ENCODE assay signal across 19 cellular contexts in the genomic region with DNA sequence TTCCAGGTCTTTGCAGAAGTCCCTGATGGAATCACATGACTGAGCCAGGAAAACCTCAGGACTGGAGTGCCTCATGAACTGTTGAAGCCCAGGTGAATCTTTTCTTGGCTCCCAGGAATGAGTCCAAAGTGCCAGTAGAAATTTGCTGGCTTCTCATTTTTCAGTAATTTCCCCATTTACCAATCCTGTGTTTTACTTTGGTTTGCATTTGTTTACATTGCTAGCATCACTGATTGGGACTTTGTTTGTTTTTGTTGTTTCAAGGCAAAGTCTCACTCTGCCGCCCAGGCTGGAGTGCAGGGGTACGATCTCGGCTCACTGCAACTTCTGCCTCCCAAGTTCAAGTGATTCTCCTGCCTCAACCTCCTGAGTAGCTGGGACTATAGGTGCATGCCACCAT. TPM values are rescaled to one million over a fixed set of nuclear protein-coding genes. Genes with fewer than 3 reads are reported as not detected.
A peak's percentile ranks its signal among the peaks of the same experiment; 100 is the strongest.
DNase-seq lines count a peak whose midpoint lies in the region; ATAC-seq, FAIRE-seq and TF ChIP-seq lines count a peak whose summit lies in the region.
"Had no signal": no experiment of that assay in that cellular context is flagged by ENCODE, and none has a peak within 500 bp of the region (broad histone marks: within the 10 kb centered on the region; RNA-seq: fewer than 3 reads in every experiment).

No MANE protein-coding gene starts in this region.

- H3K36me3 Mint-ChIP-seq in activated T-helper 1 cell treated with anti-CD3 and anti-CD28 coated beads, Interleukin-12 subunit alpha, Interleukin-12 subunit beta, Interleukin-2, Interleukin-4 antibody, amounts not matched to agents 30 ng/mL and 10 ng/mL and 1 ng/mL, durations not matched to agents 14 hours and 24 hours and 36 hours (ENCODE audit: low read depth), result peaks cover 30% of the 10 kb centered on the region

- TF ChIP-seq POLR2A in HepG2 (IDR thresholded peaks at IDR 0.05; ENCODE audit: insufficient read depth in 1 of 2, low read depth in 2 of 2, low read length in 2 of 2), result no peak

- no peak overlapping the region for H3K27ac Mint-ChIP-seq in activated T-helper 1 cell treated with anti-CD3 and anti-CD28 coated beads, Interleukin-12 subunit alpha, Interleukin-12 subunit beta, Interleukin-2, Interleukin-4 antibody, amounts not matched to agents 30 ng/mL and 10 ng/mL and 1 ng/mL, durations not matched to agents 14 hours and 24 hours and 36 hours

- H3K27ac ChIP-seq in right atrium auricular region, result no peak overlapping the region
- H3K27ac ChIP-seq in heart right ventricle, result no peak overlapping the region
- peak overlapping the region; percentile 74 for H3K27ac ChIP-seq in HepG2 (ENCODE audit: extremely low read length, insufficient read depth, low read length)
- H3K27ac ChIP-seq: HL-60, PC-9 had no signal

- H3K4me3 Mint-ChIP-seq in activated T-helper 1 cell treated with anti-CD3 and anti-CD28 coated beads, Interleukin-12 subunit alpha, Interleukin-12 subunit beta, Interleukin-2, Interleukin-4 antibody, amounts not matched to agents 30 ng/mL and 10 ng/mL and 1 ng/mL, durations not matched to agents 14 hours and 24 hours and 36 hours, result peak overlapping the region; percentile 75

- BruUV-seq in HepG2 (replicated peaks; lab: Mats Ljungman, UMichigan), result no TSS peak

- H3K27me3 Mint-ChIP-seq in activated T-helper 1 cell treated with anti-CD3 and anti-CD28 coated beads, Interleukin-12 subunit alpha, Interleukin-12 subunit beta, Interleukin-2, Interleukin-4 antibody, amounts not matched to agents 30 ng/mL and 10 ng/mL and 1 ng/mL, durations not matched to agents 14 hours and 24 hours and 36 hours (ENCODE audit: insufficient read depth), result peaks cover 2% of the 10 kb centered on the region

- TF ChIP-seq CTCF in right atrium auricular region (IDR thresholded peaks at IDR 0.05) (no peak), heart right ventricle (IDR thresholded peaks at IDR 0.05) (no peak), HepG2 (CRISPR knock-in tag; IDR thresholded peaks at IDR 0.05) (no peak)

- no peak for FAIRE-seq in HepG2 (lab: Jason Lieb, UNC)
- FAIRE-seq: H54 had no signal

- peaks cover 9% of the 10 kb centered on the region for H3K36me3 ChIP-seq in right atrium auricular region
- peaks cover 0 to 20% (median 10%) of the 10 kb centered on the region in 9 donors for H3K36me3 ChIP-seq in heart right ventricle
- H3K36me3 ChIP-seq in HepG2 (replicated peaks in 1 of 2; ENCODE audit: control insufficient read depth in 1 of 2, insufficient read depth in 2 of 2, low read length in 2 of 2), result peaks cover 5 to 7% of the 10 kb centered on the region in 2 experiments

- peaks cover 21% of the 10 kb centered on the region for H4K20me1 ChIP-seq in HepG2 (ENCODE audit: insufficient read depth, low read length)

- TF ChIP-seq EP300 in HepG2 (IDR thresholded peaks at IDR 0.05; ENCODE audit: low read depth in 2 of 2, low read length in 2 of 2) (0 out of 4 replicates have a peak, but pooled peaks of 1 of the 2 experiments have one; percentile 23), HepG2 (CRISPR knock-in tag; IDR thresholded peaks at IDR 0.05; ENCODE audit: borderline replicate concordance) (no peak)

- POLR2A ChIA-PET in HepG2 (lab: Yijun Ruan, JAX), result interaction anchor here (0.9 kb wide), 1 partner anchor 21 kb away, joined by 3 read pairs; no protein-coding TSS in a partner anchor

- no peaks in the 10 kb centered on the region for H3K27me3 ChIP-seq in right atrium auricular region
- H3K27me3 ChIP-seq in heart right ventricle, result no peaks in the 10 kb centered on the region
- no peaks in the 10 kb centered on the region; a peak in 1 of 5 replicates for H3K27me3 ChIP-seq in HepG2 (ENCODE audit: control insufficient read depth in 1 of 2, insufficient read depth in 2 of 2, low read length in 2 of 2)

- ATAC-seq in heart right ventricle (no peak), HepG2 (peak; percentile 14; the same call in 2 of the 3 replicates)

- WGBS in heart right ventricle, 2 donors, result 93 to 94% methylated on average over 3 of the region's 3 CpGs
- 6% methylated on average over 3 of the region's 3 CpGs for WGBS in HepG2 (ENCODE audit: low lambda C conversion rate)

- H3K4me2 ChIP-seq in HepG2 (ENCODE audit: low read depth, low read length), result peak overlapping the region; percentile 100

- peaks cover 32% of the 10 kb centered on the region for H3K9me3 Mint-ChIP-seq in activated T-helper 1 cell treated with anti-CD3 and anti-CD28 coated beads, Interleukin-12 subunit alpha, Interleukin-12 subunit beta, Interleukin-2, Interleukin-4 antibody, amounts not matched to agents 30 ng/mL and 10 ng/mL and 1 ng/mL, durations not matched to agents 14 hours and 24 hours and 36 hours

- H3K4me1 ChIP-seq in right atrium auricular region (peaks cover 0 to 19% of the 10 kb centered on the region in 2 donors), heart right ventricle (peaks cover 5 to 35% (median 31%) of the 10 kb centered on the region in 9 donors), HepG2 (ENCODE audit: insufficient read depth, low read length) (peaks cover 56% of the 10 kb centered on the region)

- in situ Hi-C loops in HepG2 (cut with HindIII; ENCODE audit: extremely low pct_ligation_motif_present, low pct_unique_long_range_greater_than_20kb), result no loop called here

- no peaks in the 10 kb centered on the region for H3K9me3 ChIP-seq in right atrium auricular region
- peaks cover 0 to 9% (median 0%) of the 10 kb centered on the region in 11 donors for H3K9me3 ChIP-seq in heart right ventricle
- H3K9me3 ChIP-seq in HepG2 (ENCODE audit: low read length), result no peaks in the 10 kb centered on the region

- H3K4me3 ChIP-seq in right atrium auricular region (no peak overlapping the region), heart right ventricle (no peak overlapping the region), HepG2 (replicated peaks in 1 of 3; ENCODE audit: insufficient read depth in 1 of 3, low read depth in 2 of 3, low read length in 3 of 3) (no peak overlapping the region; a peak in 1 of 6 replicates)

- H2AFZ ChIP-seq in HepG2 (ENCODE audit: low read length), result no peak overlapping the region

- CTCF ChIA-PET in HepG2 (lab: Yijun Ruan, JAX; ENCODE audit: low intra/inter-chr PET ratio, low total read pairs), result no interaction called here

- DNase-seq in right atrium auricular region (ENCODE audit: low spot score) (peak; percentile 5), heart right ventricle (no peak), HepG2 (ENCODE audit: low spot score) (peak; percentile 26), islet precursor cell (no peak), NCI-H187 treated with DMSO at 0.1 percent for 48 hours (lab: John Stamatoyannopoulos, UW) (no peak), NCI-H146 (lab: John Stamatoyannopoulos, UW) (no peak)
- no peak for DNase-seq in activated T-helper 1 cell treated with anti-CD3 and anti-CD28 coated beads, Interleukin-12 subunit alpha, Interleukin-12 subunit beta, Interleukin-2, Interleukin-4 antibody, amounts not matched to agents 30 ng/mL and 10 ng/mL and 1 ng/mL, durations not matched to agents 14 hours and 24 hours and 36 hours (ENCODE audit: low spot score)
- DNase-seq: COR-L47, DMS153, KBM-7, NCI-H1092, NCI-H1694, NCI-H446, PC-9 had no signal

- TF ChIP-seq RAD21 in HepG2 (CRISPR knock-in tag; IDR thresholded peaks at IDR 0.05), result no peak

- intact Hi-C loops in heart right ventricle (cut with DNase I) (loop anchor here in 1 of 10 donors (5.0 kb wide), 1 partner anchor 71 kb away; a partner anchor contains a TSS), HepG2 (cut with micrococcal nuclease; ENCODE audit: unreplicated experiment) (loop anchor here (10.0 kb wide), 1 partner anchor 114 kb away; a partner anchor contains a TSS)
- intact Hi-C loops in activated T-helper 1 cell treated with anti-CD3 and anti-CD28 coated beads, Interleukin-12 subunit alpha, Interleukin-12 subunit beta, Interleukin-2, Interleukin-4 antibody, amounts not matched to agents 30 ng/mL and 10 ng/mL and 1 ng/mL, durations not matched to agents 14 hours and 24 hours and 36 hours (cut with micrococcal nuclease), result loop anchor here (5.0 kb wide), 1 partner anchor 474 kb away; a partner anchor contains a TSS

- peaks cover 26% of the 10 kb centered on the region for H3K4me1 Mint-ChIP-seq in activated T-helper 1 cell treated with anti-CD3 and anti-CD28 coated beads, Interleukin-12 subunit alpha, Interleukin-12 subunit beta, Interleukin-2, Interleukin-4 antibody, amounts not matched to agents 30 ng/mL and 10 ng/mL and 1 ng/mL, durations not matched to agents 14 hours and 24 hours and 36 hours (ENCODE audit: low read depth)

- H3K9ac ChIP-seq in HepG2 (ENCODE audit: insufficient read depth, low read depth, low read length), result no peak overlapping the region

- H3K79me2 ChIP-seq in HepG2 (ENCODE audit: insufficient read depth, low read length), result peaks cover 35% of the 10 kb centered on the region

RNA-seq across cellular contexts. Expression of a gene that starts 1.6 kb away (rescaled TPM):
- total RNA-seq in right atrium auricular region (10 to 100 TPM; 13.9 to 14.2 TPM), heart right ventricle (10 to 100 TPM; 13.5 to 18.0 (median 16.3) TPM), HepG2 (2016; rRNA removed; fragmentation: Illumina TruSeq; extraction: Trizol) (22.8 and 28.1 TPM in 2 replicates)
- polyA plus RNA-seq in heart right ventricle (1 to 10 TPM; 7.2 to 7.7 TPM), HepG2 (2011; rRNA removed) (17.5 and 21.4 TPM in 2 replicates)
- 19.7 and 20.9 TPM in 2 replicates for total RNA-seq in activated T-helper 1 cell treated with anti-CD3 and anti-CD28 coated beads, Interleukin-12 subunit alpha, Interleukin-12 subunit beta, Interleukin-2, Interleukin-4 antibody, amounts not matched to agents 30 ng/mL and 10 ng/mL and 1 ng/mL, durations not matched to agents 14 hours and 24 hours and 36 hours
- total RNA-seq in HepG2 (2016; cell fraction: cytosol; rRNA removed; fragmentation: Illumina TruSeq; extraction: Trizol; ENCODE audit: low read depth), result 1.8 and 2.6 TPM in 2 replicates
- 23.1 and 28.1 TPM in 2 replicates for total RNA-seq in HepG2 (2016; cell fraction: insoluble cytoplasmic fraction; rRNA removed; fragmentation: Illumina TruSeq; extraction: Trizol)
- total RNA-seq in HepG2 (2016; cell fraction: membrane; rRNA removed; fragmentation: Illumina TruSeq; extraction: Trizol), result 6.7 and 10.6 TPM in 2 replicates
- total RNA-seq in HepG2 (2016; cell fraction: nucleus; rRNA removed; fragmentation: Illumina TruSeq; extraction: Trizol), result 30.8 and 32.0 TPM in 2 replicates
- polyA plus RNA-seq in HepG2 (2011; cell fraction: cytosol; rRNA removed), result 4.1 and 6.3 TPM in 2 replicates
- 39.3 and 40.0 TPM in 2 replicates for polyA plus RNA-seq in HepG2 (2011; cell fraction: nucleus; rRNA removed)
- polyA plus RNA-seq in HepG2 (2012), result 14.5 and 19.0 TPM in 2 replicates
- polyA plus RNA-seq in HepG2 (2016; cell fraction: cytosol; fragmentation: Illumina TruSeq; extraction: Trizol; ENCODE audit: low read depth), result 1.7 and 2.4 TPM in 2 replicates
- 15.6 and 17.8 TPM in 2 replicates for polyA plus RNA-seq in HepG2 (2016; cell fraction: insoluble cytoplasmic fraction; fragmentation: Illumina TruSeq; extraction: Trizol; ENCODE audit: low read depth)
- polyA plus RNA-seq in HepG2 (2016; cell fraction: membrane; fragmentation: Illumina TruSeq; extraction: Trizol; ENCODE audit: low read depth), result 3.9 and 5.4 TPM in 2 replicates
- 42.6 and 43.6 TPM in 2 replicates for polyA plus RNA-seq in HepG2 (2016; cell fraction: nucleus; fragmentation: Illumina TruSeq; extraction: Trizol; ENCODE audit: insufficient read depth, low read depth)
- 7.6 and 11.4 TPM in 2 replicates for polyA minus RNA-seq in HepG2 (2011; rRNA and poly(A)+ RNA removed; ENCODE audit: low replicate concordance)
- polyA minus RNA-seq in HepG2 (2011; cell fraction: cytosol; rRNA and poly(A)+ RNA removed), result 15.6 and 16.9 TPM in 2 replicates
- polyA minus RNA-seq in HepG2 (2011; cell fraction: nucleus; rRNA and poly(A)+ RNA removed), result 38.9 and 50.5 TPM in 2 replicates

RNA-seq across cellular contexts. Expression of a gene that starts 45.6 kb away (rescaled TPM):
- total RNA-seq in right atrium auricular region (under 1 TPM in 1 of 2 donors, not detected in 1; 0.19 TPM), heart right ventricle (under 1 TPM in 3 of 10 donors, not detected in 7; 0.07 to 0.11 (median 0.10) TPM), HepG2 (2016; rRNA removed; fragmentation: Illumina TruSeq; extraction: Trizol) (0.31 TPM in 1 of 2 replicates, not detected in the other)
- polyA plus RNA-seq in heart right ventricle (under 1 TPM in 1 of 2 donors, not detected in 1; 0.06 TPM), HepG2 (2011; rRNA removed) (not detected in 2 replicates)
- total RNA-seq in activated T-helper 1 cell treated with anti-CD3 and anti-CD28 coated beads, Interleukin-12 subunit alpha, Interleukin-12 subunit beta, Interleukin-2, Interleukin-4 antibody, amounts not matched to agents 30 ng/mL and 10 ng/mL and 1 ng/mL, durations not matched to agents 14 hours and 24 hours and 36 hours, result 0.20 and 0.29 TPM in 2 replicates
- total RNA-seq in HepG2 (2016; cell fraction: cytosol; rRNA removed; fragmentation: Illumina TruSeq; extraction: Trizol; ENCODE audit: low read depth), result not detected in 2 replicates
- total RNA-seq in HepG2 (2016; cell fraction: insoluble cytoplasmic fraction; rRNA removed; fragmentation: Illumina TruSeq; extraction: Trizol), result 0.06 and 0.15 TPM in 2 replicates
- total RNA-seq in HepG2 (2016; cell fraction: membrane; rRNA removed; fragmentation: Illumina TruSeq; extraction: Trizol), result 0.09 TPM in 1 of 2 replicates, not detected in the other
- 0.16 and 0.75 TPM in 2 replicates for total RNA-seq in HepG2 (2016; cell fraction: nucleus; rRNA removed; fragmentation: Illumina TruSeq; extraction: Trizol)
- polyA plus RNA-seq in HepG2 (2011; cell fraction: cytosol; rRNA removed), result not detected in 2 replicates
- polyA plus RNA-seq in HepG2 (2011; cell fraction: nucleus; rRNA removed), result 0.42 and 0.48 TPM in 2 replicates
- 0.07 TPM in 1 of 2 replicates, not detected in the other for polyA plus RNA-seq in HepG2 (2012)
- not detected in 2 replicates for polyA plus RNA-seq in HepG2 (2016; cell fraction: cytosol; fragmentation: Illumina TruSeq; extraction: Trizol; ENCODE audit: low read depth)
- polyA plus RNA-seq in HepG2 (2016; cell fraction: insoluble cytoplasmic fraction; fragmentation: Illumina TruSeq; extraction: Trizol; ENCODE audit: low read depth), result not detected in 2 replicates
- not detected in 2 replicates for polyA plus RNA-seq in HepG2 (2016; cell fraction: membrane; fragmentation: Illumina TruSeq; extraction: Trizol; ENCODE audit: low read depth)
- polyA plus RNA-seq in HepG2 (2016; cell fraction: nucleus; fragmentation: Illumina TruSeq; extraction: Trizol; ENCODE audit: insufficient read depth, low read depth), result 0.25 TPM in 1 of 2 replicates, not detected in the other
- 0.47 TPM in 1 of 2 replicates, not detected in the other for polyA minus RNA-seq in HepG2 (2011; rRNA and poly(A)+ RNA removed; ENCODE audit: low replicate concordance)
- polyA minus RNA-seq in HepG2 (2011; cell fraction: cytosol; rRNA and poly(A)+ RNA removed), result not detected in 2 replicates
- polyA minus RNA-seq in HepG2 (2011; cell fraction: nucleus; rRNA and poly(A)+ RNA removed), result 1.9 and 2.1 TPM in 2 replicates
- total RNA-seq: MCF 10A had no signal
- polyA plus RNA-seq: AG04450, BJ had no signal

Comparison
In these comparisons a context has a peak if more than half of its experiments do, and no peak if none do; other contexts are left out.
1. DNase-seq: peak in right atrium auricular region (single experiment) and HepG2 (single experiment); none in heart right ventricle (0 of 2), activated T-helper 1 cell treated with anti-CD3 and anti-CD28 coated beads, Interleukin-12 subunit alpha, Interleukin-12 subunit beta, Interleukin-2, Interleukin-4 antibody, amounts not matched to agents 30 ng/mL and 10 ng/mL and 1 ng/mL, durations not matched to agents 14 hours and 24 hours and 36 hours (single experiment), islet precursor cell (single experiment), NCI-H187 treated with DMSO at 0.1 percent for 48 hours (single experiment) and NCI-H146 (single experiment).